16 cellular contexts compared by ENCODE assay signal in genomic region chr15:69116391-69116790, GRCh38. TPM values are rescaled to one million over a fixed set of nuclear protein-coding genes. Genes with fewer than 3 reads are reported as not detected.
DNase-seq lines count a peak whose midpoint lies in the region; ATAC-seq, FAIRE-seq and TF ChIP-seq lines count a peak whose summit lies in the region.
"Had no signal": no experiment of that assay in that cellular context is flagged by ENCODE, and none has a peak within 500 bp of the region (broad histone marks: within the 10 kb centered on the region; RNA-seq: fewer than 3 reads in every experiment).

No MANE protein-coding gene starts in this region.

- no peak overlapping the region for H3K18ac ChIP-seq in H9 (ENCODE audit: insufficient read length, low read depth, low read length)
- H3K18ac ChIP-seq in H1 (ENCODE audit: extremely low read depth, low read length), result no peak overlapping the region

- TF ChIP-seq POLR2A in H1 (IDR thresholded peaks at IDR 0.05; ENCODE audit: control extremely low read depth in 1 of 2, low read depth in 2 of 2, low read length in 2 of 2), result no peak

- H3K36me3 Mint-ChIP-seq in H9 (ENCODE audit: insufficient read depth in 1 of 3, low read depth in 3 of 3), result peaks cover 0 to 3% (median 0%) of the 10 kb centered on the region in 3 experiments; a peak in 2 of 7 replicates
- H3K36me3 Mint-ChIP-seq: IgD-negative memory B cell had no signal

- no peak for ATAC-seq in GM18870 (IDR thresholded peaks at IDR 0.05; ENCODE audit: unreplicated experiment)
- no peak for ATAC-seq in HG03457 (IDR thresholded peaks at IDR 0.05; ENCODE audit: unreplicated experiment)
- ATAC-seq: GM12878 had no signal

- H3K23ac ChIP-seq in H9 (ENCODE audit: insufficient read length, low read depth, low read length), result no peak overlapping the region
- H3K23ac ChIP-seq in H1 (ENCODE audit: insufficient read length), result no peak overlapping the region

- TF ChIP-seq CTCF in H9 (conservative IDR thresholded peaks at IDR 0.05) (no peak), H1 (IDR thresholded peaks at IDR 0.05; ENCODE audit: control extremely low read depth in 1 of 3, insufficient read depth in 1 of 3, low read depth in 1 of 3, low read length in 3 of 3) (no peak)

- DNase-seq in ELF-1 (ENCODE audit: low read depth, low spot score) (peak; percentile 61), H9 (peak; percentile 47), H1 (ENCODE audit: low read depth in 1 of 2, low spot score in 2 of 2) (no peak), iPS-NIHi7 (ENCODE audit: extremely low spot score) (peak; percentile 63), activated gamma-delta T cell treated with Interleukin-2 at 50 U/mL for 16 hours (no peak)
- DNase-seq in activated T-cell treated with anti-CD3 and anti-CD28 coated beads, Interleukin-2, amount 50 U/mL, for 1 hour, result no peak
- DNase-seq: Calu3; CD4-positive, alpha-beta T cell; DMS 273 treated with DMSO at 0.1 percent for 48 hours had no signal

- no peaks in the 10 kb centered on the region for H3K9me3 ChIP-seq in H9 (ENCODE audit: control insufficient read depth, low read depth, low read length)
- H3K9me3 ChIP-seq in H1 (ENCODE audit: insufficient read depth in 2 of 2, low read depth in 1 of 2, low read length in 1 of 2), result no peaks in the 10 kb centered on the region

- no peaks in the 10 kb centered on the region for H3K36me3 ChIP-seq in H1 (ENCODE audit: control insufficient read depth in 2 of 4, insufficient read depth in 4 of 4, low read length in 3 of 4)

- no peaks in the 10 kb centered on the region for H3K79me2 ChIP-seq in H9 (ENCODE audit: insufficient read depth, low read length)
- no peaks in the 10 kb centered on the region for H3K79me2 ChIP-seq in H1 (ENCODE audit: control insufficient read depth in 1 of 2, insufficient read depth in 2 of 2, low read length in 2 of 2)

- no peak overlapping the region for H3K4me2 ChIP-seq in H9 (ENCODE audit: insufficient read depth, insufficient read length, low read length)
- H3K4me2 ChIP-seq in H1 (ENCODE audit: insufficient read depth in 1 of 2, low read depth in 2 of 2, low read length in 2 of 2), result peak overlapping the region; percentile 5 to 80; a peak in 1 of 4 replicates

- POLR2A ChIA-PET in H1 (lab: Charles Lee; ENCODE audit: partially characterized antibody), result interaction anchor here (1.0 to 3.2 kb wide), 4 partner anchors 26 to 337 kb away, joined by 3 to 10 read pairs (median 6); partner anchors contain the start of genes GLCE and RPLP1

- H3K79me1 ChIP-seq in H9 (ENCODE audit: insufficient read depth, low read depth, low read length, poor library complexity, severe bottlenecking) (no peaks in the 10 kb centered on the region), H1 (ENCODE audit: low read depth, low read length) (no peaks in the 10 kb centered on the region; the same call in 1 of the 2 replicates)

- H3K4me3 Mint-ChIP-seq in H9, result no peak overlapping the region
- H3K4me3 Mint-ChIP-seq: B cell; CD4-positive, alpha-beta T cell; IgD-negative memory B cell had no signal

- H3K4me3 ChIP-seq in H1 (ENCODE audit: extremely low read depth in 1 of 4, insufficient read depth in 2 of 4, low read depth in 3 of 4, low read length in 4 of 4), result peak overlapping the region in 1 of 4 experiments; percentile 38; a peak in 1 of 8 replicates
- H3K4me3 ChIP-seq: GM12878 had no signal

- no peak overlapping the region for H3K27ac Mint-ChIP-seq in H9
- H3K27ac Mint-ChIP-seq: B cell; CD4-positive, alpha-beta T cell; IgD-negative memory B cell had no signal

- no peak overlapping the region for H3K27ac ChIP-seq in H9 (ENCODE audit: insufficient read length, low read depth, low read length)
- no peak overlapping the region for H3K27ac ChIP-seq in H1 (ENCODE audit: low read depth, low read length)

- no peak overlapping the region for H2BK20ac ChIP-seq in H9 (ENCODE audit: low read depth, low read length, poor library complexity, severe bottlenecking)
- H2BK20ac ChIP-seq in H1 (ENCODE audit: low read length), result no peak overlapping the region

- H4K91ac ChIP-seq in H9 (ENCODE audit: insufficient read length, low read depth, low read length), result no peak overlapping the region
- no peak overlapping the region for H4K91ac ChIP-seq in H1 (replicated peaks; ENCODE audit: insufficient read length, low read length)

- peak; percentile 55 for FAIRE-seq in H1 (lab: Jason Lieb, UNC)
- FAIRE-seq: A204.1, GM12878, GM18507 had no signal

- H3K27me3 ChIP-seq in H9 (ENCODE audit: insufficient read depth, low read length), result peaks cover 4% of the 10 kb centered on the region; the same call in 1 of the 2 replicates
- H3K27me3 ChIP-seq in H1 (replicated peaks in 1 of 4; ENCODE audit: control insufficient read depth in 3 of 4, extremely low read depth in 1 of 4, insufficient read depth in 3 of 4, low read length in 3 of 4), result peaks cover 0 to 28% (median 14%) of the 10 kb centered on the region in 4 experiments; a peak in 4 of 7 replicates

- peaks cover 85% of the 10 kb centered on the region for H3K27me3 Mint-ChIP-seq in H9 (ENCODE audit: low read depth)

- TF ChIP-seq RAD21 in H1 (IDR thresholded peaks at IDR 0.05 in 1 of 2, conservative IDR thresholded peaks at IDR 0.05 in 1 of 2; ENCODE audit: low read depth in 2 of 2, low read length in 2 of 2), result no peak

- H3K4me1 ChIP-seq in H9 (ENCODE audit: insufficient read depth, low read length), result peaks cover 28% of the 10 kb centered on the region
- H3K4me1 ChIP-seq in H1 (replicated peaks in 1 of 4; ENCODE audit: control insufficient read depth in 3 of 4, insufficient read depth in 4 of 4, low read length in 3 of 4), result peaks cover 28 to 46% (median 35%) of the 10 kb centered on the region in 4 experiments

- no peak overlapping the region for H2BK120ac ChIP-seq in H9 (ENCODE audit: low read depth, low read length, poor library complexity, severe bottlenecking)
- H2BK120ac ChIP-seq in H1 (replicated peaks; ENCODE audit: low read depth, low read length), result no peak overlapping the region

- no peak overlapping the region for H3T11ph ChIP-seq in H9 (ENCODE audit: low read length)

- H3K56ac ChIP-seq in H9 (ENCODE audit: insufficient read length, low read depth, low read length), result no peak overlapping the region
- H3K56ac ChIP-seq in H1 (replicated peaks; ENCODE audit: insufficient read length, low read depth, low read length), result no peak overlapping the region

- H4K8ac ChIP-seq in H9 (replicated peaks; ENCODE audit: insufficient read length, low read depth, low read length) (no peak overlapping the region), H1 (ENCODE audit: extremely low read depth, insufficient read depth, low read length) (no peak overlapping the region)

- H4K20me1 ChIP-seq in H9 (ENCODE audit: control insufficient read depth, insufficient read depth, insufficient read length), result no peaks in the 10 kb centered on the region
- H4K20me1 ChIP-seq in H1 (replicated peaks in 1 of 2; ENCODE audit: control insufficient read depth in 1 of 2, insufficient read depth in 2 of 2, low read length in 2 of 2), result no peaks in the 10 kb centered on the region

- no peak for TF ChIP-seq EP300 in H1 (IDR thresholded peaks at IDR 0.05; ENCODE audit: borderline replicate concordance in 1 of 2, low read depth in 2 of 2, low read length in 2 of 2)

- H3K14ac ChIP-seq in H9 (ENCODE audit: insufficient read depth, low read length) (no peak overlapping the region), H1 (ENCODE audit: insufficient read length) (no peak overlapping the region)

- H2AFZ ChIP-seq in H9 (ENCODE audit: low read length) (no peak overlapping the region), H1 (ENCODE audit: low read length) (no peak overlapping the region)

- H3K9ac ChIP-seq in H9 (ENCODE audit: extremely low read depth, insufficient read length, low read length) (no peak overlapping the region), H1 (replicated peaks in 1 of 4; ENCODE audit: extremely low read depth in 1 of 4, low read depth in 3 of 4, low read length in 3 of 4) (no peak overlapping the region)

- H2BK12ac ChIP-seq in H9 (ENCODE audit: insufficient read length, low read depth, low read length) (no peak overlapping the region), H1 (ENCODE audit: low read depth, low read length) (no peak overlapping the region)

- H4K5ac ChIP-seq in H9 (ENCODE audit: insufficient read length, low read depth, low read length), result no peak overlapping the region
- H4K5ac ChIP-seq in H1 (ENCODE audit: insufficient read length, low read depth, low read length), result no peak overlapping the region

- H2BK15ac ChIP-seq in H9 (ENCODE audit: low read depth, low read length), result no peak overlapping the region
- H2BK15ac ChIP-seq in H1 (ENCODE audit: low read length), result no peak overlapping the region

- H3K23me2 ChIP-seq in H9 (ENCODE audit: insufficient read length, low read depth, low read length, poor library complexity, severe bottlenecking) (peaks cover 3% of the 10 kb centered on the region), H1 (ENCODE audit: low read depth, low read length) (peaks cover 3% of the 10 kb centered on the region)

- no CpG with 5 or more reads among the region's 4 CpGs for WGBS in H9 (ENCODE audit: extremely low coverage, insufficient read length, low lambda C conversion rate)
- 44% methylated on average over 2 of the region's 4 CpGs; no CpG with 5 or more reads in 1 of the 2 experiments for WGBS in H1 (ENCODE audit: extremely low coverage in 1 of 2, insufficient coverage in 1 of 2, insufficient read length in 1 of 2, insufficient replicate concordance in 2 of 2, low coverage in 1 of 2, low lambda C conversion rate in 2 of 2, missing lambda C conversion rate in 1 of 2), 2 experiments

- no peak overlapping the region for H2AK5ac ChIP-seq in H9 (ENCODE audit: insufficient read length, low read length)
- no peak overlapping the region for H2AK5ac ChIP-seq in H1 (ENCODE audit: low read depth, low read length)

- CTCF ChIA-PET in H1 (lab: Charles Lee; ENCODE audit: partially characterized antibody), result interaction anchor here (0.6 to 1.6 kb wide), 5 partner anchors 25 to 347 kb away, joined by 3 to 5 read pairs (median 3); no protein-coding TSS in a partner anchor

- no peak overlapping the region for H2BK5ac ChIP-seq in H9 (ENCODE audit: insufficient read length, low read length)
- no peak overlapping the region for H2BK5ac ChIP-seq in H1 (ENCODE audit: low read depth, low read length)

- peaks cover 64 to 69% of the 10 kb centered on the region in 2 experiments for H3K4me1 Mint-ChIP-seq in H9
- H3K4me1 Mint-ChIP-seq: B cell, IgD-negative memory B cell had no signal

- H3K4ac ChIP-seq in H9 (ENCODE audit: low read depth, low read length), result no peak overlapping the region
- no peak overlapping the region for H3K4ac ChIP-seq in H1 (replicated peaks; ENCODE audit: insufficient read length, low read depth, low read length)

- H3K9me3 Mint-ChIP-seq in H9, result no peaks in the 10 kb centered on the region; a peak in 1 of 5 replicates
- H3K9me3 Mint-ChIP-seq: CD4-positive, alpha-beta T cell; IgD-negative memory B cell had no signal

RNA-seq across cellular contexts. Expression of gene GLCE, which starts 44.0 kb away (rescaled TPM):
- 11.9 and 12.2 TPM in 2 replicates for total RNA-seq in H9 (2021)
- 16.2 and 17.1 TPM in 2 replicates for total RNA-seq in H1 (2021; fragmentation: NEBNext Ultra II Directional; extraction: Animal tissue kit (Norgen Biotek cat#: 25700))
- polyA plus RNA-seq in H1 (2011; rRNA removed), result 8.4 and 22.7 TPM in 2 replicates
- polyA plus RNA-seq in H1 (2011; cell fraction: cytosol; rRNA removed), result 15.1 TPM
- 8.8 TPM for polyA plus RNA-seq in H1 (2011; cell fraction: nucleus; rRNA removed)
- 17.3 to 22.2 TPM (median 19.5 TPM) in 4 replicates for polyA plus RNA-seq in H1 (2012, experiment 1 of 2)
- 3.2 TPM for polyA plus RNA-seq in H1 (2012, experiment 2 of 2)
- polyA plus RNA-seq in H1 (2013, experiment 1 of 2), result 10.6 TPM
- 10.5 TPM for polyA plus RNA-seq in H1 (2013, experiment 2 of 2)
- 23.8 and 45.2 TPM in 2 replicates for polyA minus RNA-seq in H1 (2011; rRNA and poly(A)+ RNA removed)
- 13.1 TPM for polyA minus RNA-seq in H1 (2011; cell fraction: cytosol; rRNA and poly(A)+ RNA removed)
- polyA minus RNA-seq in H1 (2011; cell fraction: nucleus; rRNA and poly(A)+ RNA removed), result 22.8 TPM

Comparison
In these comparisons a context has a peak if more than half of its experiments do, and no peak if none do; other contexts are left out.
1. DNase-seq: peak in ELF-1 (single experiment), H9 (single experiment) and iPS-NIHi7 (single experiment); none in H1 (0 of 2), activated T-cell treated with anti-CD3 and anti-CD28 coated beads, Interleukin-2, amount 50 U/mL, for 1 hour (single experiment) and activated gamma-delta T cell treated with Interleukin-2 at 50 U/mL for 16 hours (single experiment).